ENCODE assay signal across 1 cellular context in genomic region chr20:34997774-34998173, GRCh38.
TF ChIP-seq lines count a peak whose summit lies in the region.

No MANE protein-coding gene starts in this region.

TF ChIP-seq in HepG2, 621 proteins besides CTCF, POLR2A, EP300 and RAD21:
- TF ChIP-seq ZNF605 (CRISPR knock-in tag; IDR thresholded peaks at IDR 0.05) (0 out of 2 replicates have a peak, but pooled peaks have one; percentile 54), ZBTB20 (CRISPR knock-in tag; IDR thresholded peaks at IDR 0.05; ENCODE audit: borderline replicate concordance, low read depth) (0 out of 2 replicates have a peak, but pooled peaks have one; percentile 45), NR2F1 (CRISPR knock-in tag; IDR thresholded peaks at IDR 0.05) (peak; percentile 25 to 28; a peak in 2 of 4 replicates), RBM22 (optimal IDR thresholded peaks at IDR 0.05; ENCODE audit: low read length) (peak; percentile 63), SKIL (CRISPR knock-in tag; IDR thresholded peaks at IDR 0.05; ENCODE audit: borderline replicate concordance) (peak; percentile 19; the same call in 1 of the 2 replicates), ZFY (CRISPR knock-in tag; IDR thresholded peaks at IDR 0.05) (0 out of 2 replicates have a peak, but pooled peaks have one; percentile 15), ZNF574 (CRISPR knock-in tag; IDR thresholded peaks at IDR 0.05) (0 out of 2 replicates have a peak, but pooled peaks have one; percentile 8), HNRNPH1 (optimal IDR thresholded peaks at IDR 0.05; ENCODE audit: low read depth, low read length) (peak; percentile 11), ZC3H13 (CRISPR knock-in tag; IDR thresholded peaks at IDR 0.05) (peak; percentile 77; the same call in 1 of the 2 replicates), TBX2 (CRISPR knock-in tag; IDR thresholded peaks at IDR 0.05; ENCODE audit: borderline replicate concordance) (no peak), ZNF563 (CRISPR knock-in tag; IDR thresholded peaks at IDR 0.05) (peak; percentile 59; the same call in 1 of the 2 replicates), HBP1 (CRISPR knock-in tag; IDR thresholded peaks at IDR 0.05; ENCODE audit: low read depth) (no peak), THRA (CRISPR knock-in tag; IDR thresholded peaks at IDR 0.05; ENCODE audit: borderline replicate concordance) (peak; percentile 85; the same call in 1 of the 2 replicates), KLF15 (CRISPR knock-in tag; IDR thresholded peaks at IDR 0.05; ENCODE audit: borderline replicate concordance) (no peak), POLR2G (IDR thresholded peaks at IDR 0.05; ENCODE audit: low read depth, low read length) (peak; percentile 34; the same call in 1 of the 2 replicates), MED1 (CRISPR knock-in tag; IDR thresholded peaks at IDR 0.05) (peak; percentile 45; the same call in 1 of the 2 replicates), ZNF263 (CRISPR knock-in tag; IDR thresholded peaks at IDR 0.05) (0 out of 2 replicates have a peak, but pooled peaks have one; percentile 28), NONO (IDR thresholded peaks at IDR 0.05) (no peak), NONO (CRISPR knock-in tag; conservative IDR thresholded peaks at IDR 0.05) (peak; percentile 33; the same call in 1 of the 2 replicates), HNF4A (CRISPR knock-in tag; IDR thresholded peaks at IDR 0.05) (peak; percentile 34; the same call in 1 of the 2 replicates), RARA (CRISPR knock-in tag; IDR thresholded peaks at IDR 0.05) (peak; percentile 58; the same call in 1 of the 2 replicates), NR2C2 (CRISPR knock-in tag; IDR thresholded peaks at IDR 0.05; ENCODE audit: borderline replicate concordance) (peak; percentile 75), NR2F2 (IDR thresholded peaks at IDR 0.05; ENCODE audit: borderline replicate concordance, low read depth) (0 out of 2 replicates have a peak, but pooled peaks have one; percentile 67), ZNF143 (CRISPR knock-in tag; IDR thresholded peaks at IDR 0.05) (0 out of 2 replicates have a peak, but pooled peaks have one; percentile 15), SRY (CRISPR knock-in tag; IDR thresholded peaks at IDR 0.05) (0 out of 2 replicates have a peak, but pooled peaks have one; percentile 53), ZSCAN20 (CRISPR knock-in tag; IDR thresholded peaks at IDR 0.05; ENCODE audit: borderline replicate concordance) (no peak), NFYB (CRISPR knock-in tag; IDR thresholded peaks at IDR 0.05) (no peak), ZBTB40 (IDR thresholded peaks at IDR 0.05) (no peak), ZBTB40 (CRISPR knock-in tag; IDR thresholded peaks at IDR 0.05) (no peak), ZNF331 (CRISPR knock-in tag; IDR thresholded peaks at IDR 0.05) (no peak), NR2F6 (IDR thresholded peaks at IDR 0.05) (peak; percentile 72; the same call in 1 of the 2 replicates), NR2F6 (CRISPR knock-in tag; IDR thresholded peaks at IDR 0.05) (peak; percentile 59), ATF6 (CRISPR knock-in tag; conservative IDR thresholded peaks at IDR 0.05) (no peak), THAP8 (CRISPR knock-in tag; IDR thresholded peaks at IDR 0.05; ENCODE audit: borderline replicate concordance) (no peak), SP1 (IDR thresholded peaks at IDR 0.05) (no peak), SP1 (CRISPR knock-in tag; IDR thresholded peaks at IDR 0.05) (no peak), MYC (CRISPR knock-in tag; IDR thresholded peaks at IDR 0.05; ENCODE audit: borderline replicate concordance) (no peak)
